ENCODE assay signal across 31 cellular contexts in genomic region chr16:20621406-20621805, GRCh38. TPM values are rescaled to one million over a fixed set of nuclear protein-coding genes. Genes with fewer than 3 reads are reported as not detected.
"Had no signal": no experiment of that assay in that cellular context is flagged by ENCODE, and none has a peak within 500 bp of the region (broad histone marks: within the 10 kb centered on the region; RNA-seq: fewer than 3 reads in every experiment).

No MANE protein-coding gene starts in this region.

- H3K27me3 Mint-ChIP-seq: activated CD4-positive, alpha-beta memory T cell treated with anti-CD3 and anti-CD28 coated beads for 36 hours had no signal

- H3K27ac Mint-ChIP-seq: activated B cell treated with CpG ODN at 0.5 μM for 24 hours; activated CD4-positive, alpha-beta memory T cell treated with anti-CD3 and anti-CD28 coated beads for 36 hours; activated CD8-positive, alpha-beta memory T cell treated with anti-CD3 and anti-CD28 coated beads, Interleukin-2, amount 10 ng/mL, durations not matched to agents 7 days and 5 days; activated naive CD8-positive, alpha-beta T cell treated with anti-CD3 and anti-CD28 coated beads for 36 hours had no signal

- H3K27me3 ChIP-seq: brain microvascular endothelial cell, cardiac muscle cell had no signal

- H3K9me3 Mint-ChIP-seq: activated B cell treated with CpG ODN at 0.5 μM for 24 hours; activated CD4-positive, alpha-beta memory T cell treated with anti-CD3 and anti-CD28 coated beads for 36 hours; activated naive CD8-positive, alpha-beta T cell treated with anti-CD3 and anti-CD28 coated beads for 36 hours had no signal

- H3K36me3 ChIP-seq: brain microvascular endothelial cell, cardiac muscle cell had no signal

- H3K27ac ChIP-seq: brain microvascular endothelial cell, cardiac muscle cell, VCaP had no signal

- H3K4me3 Mint-ChIP-seq: activated B cell treated with CpG ODN at 0.5 μM for 24 hours; activated CD4-positive, alpha-beta memory T cell treated with anti-CD3 and anti-CD28 coated beads for 36 hours; activated CD8-positive, alpha-beta memory T cell treated with anti-CD3 and anti-CD28 coated beads, Interleukin-2, amount 10 ng/mL, durations not matched to agents 7 days and 5 days; activated naive CD8-positive, alpha-beta T cell treated with anti-CD3 and anti-CD28 coated beads for 36 hours had no signal

- DNase-seq: activated B cell treated with CpG ODN at 0.5 μM for 24 hours; activated CD4-positive, alpha-beta memory T cell treated with anti-CD3 and anti-CD28 coated beads for 36 hours; activated CD4-positive, alpha-beta T cell treated with anti-CD3 and anti-CD28 coated beads for 4 hours; activated CD4-positive, alpha-beta T cell treated with anti-CD3 and anti-CD28 coated beads, Interleukin-2, amount 50 U/mL, for 1 hour; activated CD4-positive, CD25-positive, alpha-beta regulatory T cell treated with anti-CD3 and anti-CD28 coated beads, Interleukin-2, amount 50 U/mL, for 72 hours; activated CD8-positive, alpha-beta memory T cell treated with anti-CD3 and anti-CD28 coated beads for 24 hours; activated CD8-positive, alpha-beta memory T cell treated with anti-CD3 and anti-CD28 coated beads, Interleukin-2, amount 10 ng/mL, durations not matched to agents 7 days and 5 days; activated CD8-positive, alpha-beta memory T cell treated with anti-CD3 and anti-CD28 coated beads, Interleukin-2, amount 50 U/mL, for 48 hours; activated effector memory CD4-positive, alpha-beta T cell treated with Interleukin-2 at 50 U/mL for 16 hours; activated naive CD4-positive, alpha-beta T cell treated with anti-CD3 and anti-CD28 coated beads, Interleukin-2, amount 50 U/mL, for 16 hours; activated naive CD8-positive, alpha-beta T cell treated with anti-CD3 and anti-CD28 coated beads for 36 hours; activated T-cell treated with anti-CD3 and anti-CD28 coated beads, Interleukin-2, amount 50 U/mL, for 48 hours; amniotic stem cell; aorta; brain microvascular endothelial cell; NCI-H146; NCI-H187; NCI-H2107; NCI-H2171; NCI-H510A; NCI-H748 treated with DMSO at 0.1 percent for 48 hours; NK-92 treated with Interleukin-12 subunit alpha and Interleukin-12 subunit beta, amount 100 ng/mL, for 24 hours; PC-3; Right ventricle myocardium superior; SW 1271; T-helper 1 cell; T-helper 2 cell; T-helper 9 cell had no signal

- H3K4me3 ChIP-seq: cardiac muscle cell had no signal

- H3K36me3 Mint-ChIP-seq: activated CD4-positive, alpha-beta memory T cell treated with anti-CD3 and anti-CD28 coated beads for 36 hours; activated CD8-positive, alpha-beta memory T cell treated with anti-CD3 and anti-CD28 coated beads, Interleukin-2, amount 10 ng/mL, durations not matched to agents 7 days and 5 days; activated naive CD8-positive, alpha-beta T cell treated with anti-CD3 and anti-CD28 coated beads for 36 hours had no signal

- ATAC-seq: activated CD8-positive, alpha-beta memory T cell treated with anti-CD3 and anti-CD28 coated beads, Interleukin-2, amount 10 ng/mL, durations not matched to agents 7 days and 5 days; PC-3 had no signal

- H3K4me1 Mint-ChIP-seq: activated B cell treated with CpG ODN at 0.5 μM for 24 hours; activated CD8-positive, alpha-beta memory T cell treated with anti-CD3 and anti-CD28 coated beads, Interleukin-2, amount 10 ng/mL, durations not matched to agents 7 days and 5 days had no signal

RNA-seq across cellular contexts. Expression of gene ACSM2B, which starts 45.2 kb away (rescaled TPM):
- total RNA-seq: activated B cell treated with CpG ODN at 0.5 μM for 24 hours; activated CD4-positive, alpha-beta memory T cell treated with anti-CD3 and anti-CD28 coated beads for 36 hours; activated naive CD8-positive, alpha-beta T cell treated with anti-CD3 and anti-CD28 coated beads for 36 hours; aorta; cardiac muscle cell; M059J; PC-3; Right ventricle myocardium superior had no signal
- polyA plus RNA-seq: aorta, cardiac muscle cell had no signal
